13 cellular contexts compared by ENCODE assay signal in the genomic region with DNA sequence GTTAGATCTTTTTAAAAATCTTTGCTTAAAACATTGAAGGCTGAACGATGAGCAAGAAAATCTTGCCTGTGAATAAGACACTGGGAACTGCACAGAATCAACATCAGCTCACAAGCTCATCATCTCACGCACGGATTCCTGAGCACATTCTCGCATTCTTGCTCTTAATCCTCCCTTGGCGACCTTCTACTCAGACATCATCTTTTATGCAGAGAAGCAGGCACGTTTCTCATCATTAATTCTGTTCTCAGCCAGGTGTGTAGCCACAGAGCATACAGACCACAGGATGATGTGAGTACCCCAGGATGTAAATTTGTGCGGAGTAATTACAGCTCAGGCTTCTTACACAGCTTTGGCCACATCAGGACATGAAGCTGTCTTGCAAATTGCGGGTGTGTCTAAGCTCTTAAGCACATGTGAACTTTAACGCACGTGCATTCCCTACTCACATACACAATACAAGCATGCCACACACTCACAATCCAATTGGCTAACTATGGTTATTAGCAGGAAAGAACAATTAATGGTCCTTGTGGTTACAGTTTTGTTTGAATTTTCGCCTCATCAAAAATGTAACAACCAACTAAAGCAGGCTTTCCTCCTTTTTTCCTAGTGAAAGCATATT. TPM values are rescaled to one million over a fixed set of nuclear protein-coding genes. Genes with fewer than 3 reads are reported as not detected.
A peak's percentile ranks its signal among the peaks of the same experiment; 100 is the strongest.
DNase-seq lines count a peak whose midpoint lies in the region; FAIRE-seq and TF ChIP-seq lines count a peak whose summit lies in the region.
"Had no signal": no experiment of that assay in that cellular context is flagged by ENCODE, and none has a peak within 500 bp of the region (broad histone marks: within the 10 kb centered on the region; RNA-seq: fewer than 3 reads in every experiment).

No MANE protein-coding gene starts in this region.

- H3K4me1 Mint-ChIP-seq in H9: peaks cover 28 to 38% of the 10 kb centered on the region in 2 experiments

- no peak overlapping the region for H3K18ac ChIP-seq in H9 (ENCODE audit: insufficient read length, low read depth, low read length)

- no peak overlapping the region for H2AK5ac ChIP-seq in H9 (ENCODE audit: insufficient read length, low read length)

- no peak for DNase-seq in GM12891 (ENCODE audit: insufficient read length, low spot score)
- peak; percentile 80 for DNase-seq in NCI-H82 treated with DMSO at 0.1 percent for 48 hours (lab: John Stamatoyannopoulos, UW; ENCODE audit: unreplicated experiment)
- peak; percentile 17 for DNase-seq in fibroblast of the conjunctiva (ENCODE audit: low read depth)
- peak; percentile 66 for DNase-seq in retinal pigment epithelial cell (ENCODE audit: low read depth)
- DNase-seq in lower leg skin (ENCODE audit: low spot score in 2 of 2): no peak
- DNase-seq in H9: no peak
- no peak for DNase-seq in activated T-cell treated with anti-CD3 and anti-CD28 coated beads, Interleukin-2, amount 50 U/mL, for 1 hour
- DNase-seq in NCI-H2029 (lab: John Stamatoyannopoulos, UW): no peak
- DNase-seq: COR-L47, NCI-H187 treated with DMSO at 0.1 percent for 48 hours, PC-9 had no signal

- H2AFZ ChIP-seq in H9 (ENCODE audit: low read length): no peak overlapping the region
- H2AFZ ChIP-seq: PC-9 had no signal

- peaks cover 0 to 4% (median 0%) of the 10 kb centered on the region in 3 experiments; a peak in 1 of 7 replicates for H3K36me3 Mint-ChIP-seq in H9 (ENCODE audit: insufficient read depth in 1 of 3, low read depth in 3 of 3)

- H3K4me1 ChIP-seq in H9 (ENCODE audit: insufficient read depth, low read length): peaks cover 5% of the 10 kb centered on the region; the same call in 1 of the 2 replicates
- H3K4me1 ChIP-seq: prostate gland had no signal

- H3K4me2 ChIP-seq in H9 (ENCODE audit: insufficient read depth, insufficient read length, low read length): no peak overlapping the region
- H3K4me2 ChIP-seq: PC-9 had no signal

- no peak overlapping the region for H3K14ac ChIP-seq in H9 (ENCODE audit: insufficient read depth, low read length)

- FAIRE-seq in GM12891 (lab: Jason Lieb, UNC): peak; percentile 91

- peaks cover 13% of the 10 kb centered on the region for H3K27me3 Mint-ChIP-seq in H9 (ENCODE audit: low read depth)

- H3K23me2 ChIP-seq in H9 (ENCODE audit: insufficient read length, low read depth, low read length, poor library complexity, severe bottlenecking): peaks cover 4% of the 10 kb centered on the region

- no peak overlapping the region for H4K8ac ChIP-seq in H9 (replicated peaks; ENCODE audit: insufficient read length, low read depth, low read length)

- no peaks in the 10 kb centered on the region for H3K79me1 ChIP-seq in H9 (ENCODE audit: insufficient read depth, low read depth, low read length, poor library complexity, severe bottlenecking)

- H2BK20ac ChIP-seq in H9 (ENCODE audit: low read depth, low read length, poor library complexity, severe bottlenecking): no peak overlapping the region

- no peak overlapping the region for H2BK120ac ChIP-seq in H9 (ENCODE audit: low read depth, low read length, poor library complexity, severe bottlenecking)

- no peaks in the 10 kb centered on the region for H3K79me2 ChIP-seq in H9 (ENCODE audit: insufficient read depth, low read length)

- H2BK12ac ChIP-seq in H9 (ENCODE audit: insufficient read length, low read depth, low read length): no peak overlapping the region

- H3K9me3 Mint-ChIP-seq in H9: peaks cover 3% of the 10 kb centered on the region in 2 experiments; a peak in 3 of 5 replicates

- no peak overlapping the region for H4K5ac ChIP-seq in H9 (ENCODE audit: insufficient read length, low read depth, low read length)

- H3K23ac ChIP-seq in H9 (ENCODE audit: insufficient read length, low read depth, low read length): no peak overlapping the region

- intact Hi-C loops in lower leg skin (cut with DNase I; ENCODE audit: low total_unique reads): loop anchor here (5.0 to 10.0 kb wide), 2 partner anchors 105 to 397 kb away; a partner anchor contains a TSS

- H4K20me1 ChIP-seq in H9 (ENCODE audit: control insufficient read depth, insufficient read depth, insufficient read length): no peaks in the 10 kb centered on the region

- H2BK5ac ChIP-seq in H9 (ENCODE audit: insufficient read length, low read length): no peak overlapping the region

- H4K91ac ChIP-seq in H9 (ENCODE audit: insufficient read length, low read depth, low read length): no peak overlapping the region

- no peak overlapping the region for H3K27ac ChIP-seq in H9 (ENCODE audit: insufficient read length, low read depth, low read length)
- H3K27ac ChIP-seq: PC-9, prostate gland, thoracic aorta had no signal

- no peak overlapping the region for H3K4ac ChIP-seq in H9 (ENCODE audit: low read depth, low read length)

- TF ChIP-seq POLR2A in GM12891 (IDR thresholded peaks at IDR 0.05; ENCODE audit: low read depth, low read length) (no peak), lower leg skin (IDR thresholded peaks at IDR 0.05) (no peak)

- no peaks in the 10 kb centered on the region for H3K9me3 ChIP-seq in H9 (ENCODE audit: control insufficient read depth, low read depth, low read length)
- H3K9me3 ChIP-seq: prostate gland, thoracic aorta had no signal

- no peak overlapping the region for H3K56ac ChIP-seq in H9 (ENCODE audit: insufficient read length, low read depth, low read length)

- H3K4me3 Mint-ChIP-seq in H9: no peak overlapping the region

- H3K9ac ChIP-seq in H9 (ENCODE audit: extremely low read depth, insufficient read length, low read length): no peak overlapping the region

- no peak overlapping the region for H3K4me3 ChIP-seq in retinal pigment epithelial cell (ENCODE audit: low read length)
- H3K4me3 ChIP-seq in lower leg skin (ENCODE audit: low read depth, poor library complexity, severe bottlenecking): no peak overlapping the region
- H3K4me3 ChIP-seq: PC-9, prostate gland, thoracic aorta had no signal

- WGBS in lower leg skin, 2 donors: 47 to 51% methylated on average over 11 of the region's 11 CpGs
- WGBS in H9 (ENCODE audit: extremely low coverage, insufficient read length, low lambda C conversion rate): no CpG with 5 or more reads among the region's 11 CpGs

- H3T11ph ChIP-seq in H9 (ENCODE audit: low read length): no peak overlapping the region

- H3K27me3 ChIP-seq in H9 (ENCODE audit: insufficient read depth, low read length): no peaks in the 10 kb centered on the region; the same call in 1 of the 2 replicates

- TF ChIP-seq CTCF in retinal pigment epithelial cell (conservative IDR thresholded peaks at IDR 0.05; ENCODE audit: low read depth, low read length) (no peak), lower leg skin (IDR thresholded peaks at IDR 0.05) (no peak), H9 (conservative IDR thresholded peaks at IDR 0.05) (no peak)

- H2BK15ac ChIP-seq in H9 (ENCODE audit: low read depth, low read length): no peak overlapping the region

- peak overlapping the region in 1 of 3 experiments; percentile 47; a peak in 1 of 7 replicates for H3K27ac Mint-ChIP-seq in H9

TF ChIP-seq in GM12891, 5 proteins besides CTCF, POLR2A, EP300 and RAD21:
- no peak for TF ChIP-seq POLR2AphosphoS5 (IDR thresholded peaks at IDR 0.05; ENCODE audit: low read depth, low read length)
- TF ChIP-seq POU2F2 (IDR thresholded peaks at IDR 0.05; ENCODE audit: low read depth, low read length): no peak
- no peak for TF ChIP-seq SPI1 (IDR thresholded peaks at IDR 0.05; ENCODE audit: low read depth, low read length)
- no peak for TF ChIP-seq TAF1 (IDR thresholded peaks at IDR 0.05; ENCODE audit: low read depth, low read length)
- no peak for TF ChIP-seq PAX5 (IDR thresholded peaks at IDR 0.05; ENCODE audit: insufficient read depth, low read length, severe bottlenecking)

RNA-seq across cellular contexts. Expression of a gene that starts 36.5 kb away (rescaled TPM):
- polyA plus RNA-seq in GM12891 (2012; ENCODE audit: low read depth, missing spikeins): 9.5 TPM
- total RNA-seq in lower leg skin (1 to 10 TPM; 2.4 to 5.0 (median 3.9) TPM), H9 (2021) (47.8 and 53.0 TPM in 2 replicates)

Comparison
In these comparisons a context has a peak if more than half of its experiments do, and no peak if none do; other contexts are left out.
1. DNase-seq: peak in NCI-H82 treated with DMSO at 0.1 percent for 48 hours (single experiment), fibroblast of the conjunctiva (single experiment) and retinal pigment epithelial cell (single experiment); none in GM12891 (single experiment), lower leg skin (0 of 2), H9 (single experiment), activated T-cell treated with anti-CD3 and anti-CD28 coated beads, Interleukin-2, amount 50 U/mL, for 1 hour (single experiment) and NCI-H2029 (single experiment).